ENCODE assay signal across 8 cellular contexts in genomic region chr10:35447693-35448407, GRCh38.
DNase-seq lines count a peak whose midpoint lies in the region; ATAC-seq and TF ChIP-seq lines count a peak whose summit lies in the region.

No MANE protein-coding gene starts in this region.

- peak overlapping the region; percentile 87 for H3K27ac Mint-ChIP-seq in MCF 10A (ENCODE audit: low read depth, unreplicated experiment)

- no peak overlapping the region for H2AFZ ChIP-seq in GM23248

- no peaks in the 10 kb centered on the region for H3K9me3 ChIP-seq in GM23248 (ENCODE audit: low read depth)
- peaks cover 3% of the 10 kb centered on the region for H3K9me3 ChIP-seq in thymus (ENCODE audit: control insufficient read depth)
- peaks cover 0 to 18% (median 4%) of the 10 kb centered on the region in 3 donors for H3K9me3 ChIP-seq in gastroesophageal sphincter

- no TSS peak for BruUV-seq in MCF 10A (replicated peaks; lab: Mats Ljungman, UMichigan)

- WGBS in GM23248 (ENCODE audit: low coverage in 1 of 2, low lambda C conversion rate in 2 of 2, missing lambda C conversion rate in 2 of 2), 2 experiments: 5 to 8% methylated on average over 14 of the region's 14 CpGs
- 26% methylated on average over 14 of the region's 14 CpGs for WGBS in thymus
- 33 to 49% methylated on average over 8 to 12 of the region's 14 CpGs for WGBS in gastroesophageal sphincter (ENCODE audit: low coverage in 1 of 2), 2 donors

- TF ChIP-seq CTCF in MCF 10A (IDR thresholded peaks at IDR 0.05; ENCODE audit: unreplicated experiment) (no peak), gastroesophageal sphincter (IDR thresholded peaks at IDR 0.05) (no peak)

- POLR2A ChIA-PET in MCF 10A (lab: Yijun Ruan, JAX): interaction anchor here (0.7 to 3.8 kb wide), 9 partner anchors 12 to 252 kb away, joined by 3 to 35 read pairs (median 4); no protein-coding TSS in a partner anchor

- H3K36me3 Mint-ChIP-seq in MCF 10A (ENCODE audit: insufficient read depth, unreplicated experiment): peaks cover 4% of the 10 kb centered on the region

- CTCF ChIA-PET in MCF 10A (lab: Yijun Ruan, JAX): interaction anchor here (0.6 kb wide), 1 partner anchor 99 kb away, joined by 5 read pairs; no protein-coding TSS in a partner anchor

- intact Hi-C loops in MCF 10A (cut with micrococcal nuclease): no loop called here

- H3K9me2 ChIP-seq in GM23248 (ENCODE audit: insufficient read depth): no peaks in the 10 kb centered on the region

- peak; percentile 70 for DNase-seq in GM23248
- peak; percentile 59 for DNase-seq in NCI-H524 treated with DMSO at 0.1 percent for 48 hours (lab: John Stamatoyannopoulos, UW)
- peak; percentile 78 for DNase-seq in MCF 10A (ENCODE audit: unreplicated experiment)
- DNase-seq in left kidney (ENCODE audit: low read depth, low spot score): peak; percentile 62

- H3K4me3 Mint-ChIP-seq in MCF 10A (ENCODE audit: unreplicated experiment): peak overlapping the region; percentile 64

- H3F3A ChIP-seq in GM23248 (ENCODE audit: insufficient read depth): peaks cover 15% of the 10 kb centered on the region

- peak overlapping the region; percentile 67 for H3K4me2 ChIP-seq in GM23248 (ENCODE audit: unreplicated experiment)

- H3K27ac ChIP-seq in GM23248 (peak overlapping the region; percentile 68), thymus (ENCODE audit: low read depth) (peak overlapping the region; percentile 1), gastroesophageal sphincter (peak overlapping the region in 2 of 4 donors; percentile 44 to 56)

- no peaks in the 10 kb centered on the region for H4K20me1 ChIP-seq in GM23248 (ENCODE audit: insufficient read depth)

- no peak for TF ChIP-seq EP300 in gastroesophageal sphincter (IDR thresholded peaks at IDR 0.05)

- H3K36me3 ChIP-seq in GM23248 (ENCODE audit: low read depth): 0 out of 2 replicates have a peak, but pooled peaks cover 4% of the 10 kb centered on the region
- H3K36me3 ChIP-seq in thymus (ENCODE audit: control insufficient read depth, insufficient read depth): no peaks in the 10 kb centered on the region
- no peaks in the 10 kb centered on the region for H3K36me3 ChIP-seq in gastroesophageal sphincter

- peaks cover 97% of the 10 kb centered on the region for H3K79me2 ChIP-seq in GM23248 (ENCODE audit: insufficient read depth)

- H3K9ac ChIP-seq in GM23248: peak overlapping the region; percentile 26; the same call in 1 of the 2 replicates

- H3K4me1 ChIP-seq in GM23248 (ENCODE audit: insufficient read depth) (peaks cover 44% of the 10 kb centered on the region), thymus (ENCODE audit: control insufficient read depth, insufficient read depth, low read length) (peaks cover 8% of the 10 kb centered on the region), gastroesophageal sphincter (peaks cover 8 to 74% (median 40%) of the 10 kb centered on the region in 3 donors)

- in situ Hi-C loops in GM23248 (cut with MboI): no loop called here

- no peak for ATAC-seq in GM21723 (IDR thresholded peaks at IDR 0.05; ENCODE audit: unreplicated experiment)
- no peak for ATAC-seq in gastroesophageal sphincter
- no peak for ATAC-seq in HG03354 (IDR thresholded peaks at IDR 0.05; ENCODE audit: poor library complexity, severe bottlenecking, unreplicated experiment)

- peak overlapping the region; percentile 50 for H3K4me3 ChIP-seq in GM23248
- H3K4me3 ChIP-seq in thymus (ENCODE audit: low read length): no peak overlapping the region
- no peak overlapping the region for H3K4me3 ChIP-seq in gastroesophageal sphincter

- H3K27me3 ChIP-seq in GM23248 (replicated peaks; ENCODE audit: insufficient read depth): no peaks in the 10 kb centered on the region
- no peaks in the 10 kb centered on the region for H3K27me3 ChIP-seq in thymus (ENCODE audit: control insufficient read depth, insufficient read depth)
- no peaks in the 10 kb centered on the region for H3K27me3 ChIP-seq in gastroesophageal sphincter

- TF ChIP-seq POLR2A in gastroesophageal sphincter (IDR thresholded peaks at IDR 0.05): no peak

- H3K9me3 Mint-ChIP-seq in MCF 10A (ENCODE audit: unreplicated experiment): peaks cover 16% of the 10 kb centered on the region

- H3K27me3 Mint-ChIP-seq in MCF 10A (ENCODE audit: insufficient read depth, unreplicated experiment): no peaks in the 10 kb centered on the region

- H3K4me1 Mint-ChIP-seq in MCF 10A (ENCODE audit: insufficient read depth, unreplicated experiment): peaks cover 38% of the 10 kb centered on the region
